ENCODE assay signal across 17 cellular contexts in genomic region chr1:221719987-221720386, GRCh38.
"Had no signal": no experiment of that assay in that cellular context is flagged by ENCODE, and none has a peak within 500 bp of the region (broad histone marks: within the 10 kb centered on the region; RNA-seq: fewer than 3 reads in every experiment).

No MANE protein-coding gene starts in this region.

- H3K27ac ChIP-seq: brain microvascular endothelial cell, lower lobe of right lung, psoas muscle, testis had no signal

- H3K4me1 ChIP-seq: testis had no signal

- H3K9me3 ChIP-seq: lower lobe of right lung, psoas muscle, testis had no signal

- H3K36me3 ChIP-seq: brain microvascular endothelial cell, lower lobe of right lung had no signal

- ATAC-seq: activated CD8-positive, alpha-beta T cell treated with anti-CD3 and anti-CD28 coated beads, Interleukin-2, amount 10 ng/mL, durations not matched to agents 7 days and 5 days; left cardiac atrium; lower lobe of right lung; naive thymus-derived CD8-positive, alpha-beta T cell; psoas muscle had no signal

- DNase-seq: activated CD4-positive, alpha-beta T cell treated with anti-CD3 and anti-CD28 coated beads for 48 hours; activated CD8-positive, alpha-beta memory T cell treated with anti-CD3 and anti-CD28 coated beads, Interleukin-2, amount 50 U/mL, for 48 hours; activated CD8-positive, alpha-beta T cell treated with anti-CD3 and anti-CD28 coated beads, Interleukin-2, amount 10 ng/mL, durations not matched to agents 7 days and 5 days; activated naive CD4-positive, alpha-beta T cell; brain microvascular endothelial cell; cerebellar nuclear complex; endodermal cell; erythroblast; immature natural killer cell; left cardiac atrium; lower lobe of right lung; naive thymus-derived CD8-positive, alpha-beta T cell; nucleus accumbens; psoas muscle; stimulated activated CD4-positive, alpha-beta T cell treated with anti-CD3 and anti-CD28 coated beads, Interleukin-4, amount 100 ng/mL, for 1 hour; T1000; testis had no signal

- H3K27me3 ChIP-seq: brain microvascular endothelial cell, testis had no signal

- H3K4me3 ChIP-seq: lower lobe of right lung, psoas muscle, testis had no signal
